In genomic region chr10:91909178-91909677, GRCh38 we compare ENCODE assay signal across 8 cellular contexts. TPM values are rescaled to one million over a fixed set of nuclear protein-coding genes. Genes with fewer than 3 reads are reported as not detected.
DNase-seq lines count a peak whose midpoint lies in the region; ATAC-seq lines count a peak whose summit lies in the region.

FGFBP3 (minus strand) TSS chr10:91909486; CDS start chr10:91908969, 517 bp downstream.

- DNase-seq in DMS 273 (lab: John Stamatoyannopoulos, UW; ENCODE audit: unreplicated experiment), result peak; percentile 86
- DNase-seq in OCI-M1 (lab: John Stamatoyannopoulos, UW), result peak; percentile 88
- no peak for DNase-seq in iPS DF 6.9 (ENCODE audit: low read depth, low spot score)
- DNase-seq in sciatic nerve (ENCODE audit: low spot score), result no peak
- DNase-seq in central memory CD4-positive, alpha-beta T cell, result no peak

- peaks cover 3% of the 10 kb centered on the region; the same call in 1 of the 2 replicates for H3K27me3 ChIP-seq in HUES64 (ENCODE audit: insufficient read depth, low read length)
- no peaks in the 10 kb centered on the region for H3K27me3 ChIP-seq in iPS DF 6.9 (ENCODE audit: control insufficient read depth, insufficient read depth, low read length)

- H3K9me3 ChIP-seq in HUES64 (ENCODE audit: insufficient read depth, low read depth, low read length) (no peaks in the 10 kb centered on the region), iPS DF 6.9 (ENCODE audit: control insufficient read depth, insufficient read depth, low read length) (no peaks in the 10 kb centered on the region)

- peaks cover 13% of the 10 kb centered on the region for H3K4me1 ChIP-seq in HUES64 (ENCODE audit: insufficient read depth, low read length)
- H3K4me1 ChIP-seq in iPS DF 6.9 (ENCODE audit: control insufficient read depth, insufficient read depth, low read length), result no peaks in the 10 kb centered on the region

- H3K36me3 ChIP-seq in HUES64 (ENCODE audit: insufficient read depth, low read length) (peaks cover 22% of the 10 kb centered on the region), iPS DF 6.9 (ENCODE audit: control insufficient read depth, insufficient read depth, low read length) (peaks cover 2% of the 10 kb centered on the region; the same call in 1 of the 2 replicates)

- intact Hi-C loops in sciatic nerve (cut with DNase I), result no loop called here

- peak; percentile 77 for ATAC-seq in sciatic nerve
- no peak for ATAC-seq in GM19463 (IDR thresholded peaks at IDR 0.05; ENCODE audit: unreplicated experiment)

- under 1% methylated on average over 15 of the region's 16 CpGs for WGBS in HUES64
- no CpG with 5 or more reads among the region's 16 CpGs for WGBS in iPS DF 6.9 (ENCODE audit: insufficient coverage, insufficient read length)

- H3K4me3 ChIP-seq in HUES64 (ENCODE audit: low read length) (peak within 1 kb of the TSS; percentile 87), iPS DF 6.9 (ENCODE audit: low read length) (peak within 1 kb of the TSS; percentile 69)

- H3K9ac ChIP-seq in HUES64 (ENCODE audit: low read depth, low read length), result peak within 1 kb of the TSS; percentile 79

- H3K27ac ChIP-seq in HUES64 (ENCODE audit: low read depth, low read length) (peak within 1 kb of the TSS; percentile 68), angular gyrus (ENCODE audit: low read depth, low read length) (peak within 1 kb of the TSS; percentile 19), iPS DF 6.9 (ENCODE audit: low read length) (no peak within 1 kb of the TSS)

RNA-seq across cellular contexts. Expression of gene FGFBP3, which starts in this region (rescaled TPM):
- polyA plus RNA-seq in HUES64 (2013, experiment 1 of 2), result 108 TPM
- polyA plus RNA-seq in HUES64 (2013, experiment 2 of 2), result 172 TPM
- total RNA-seq in sciatic nerve, result 6.0 TPM

Comparison
In these comparisons a context has a peak if more than half of its experiments do, and no peak if none do; other contexts are left out.
1. DNase-seq: peak in DMS 273 (single experiment) and OCI-M1 (single experiment); none in iPS DF 6.9 (single experiment), sciatic nerve (single experiment) and central memory CD4-positive, alpha-beta T cell (single experiment).